Comparison of ENCODE assay signal across 15 cellular contexts in the genomic region with DNA sequence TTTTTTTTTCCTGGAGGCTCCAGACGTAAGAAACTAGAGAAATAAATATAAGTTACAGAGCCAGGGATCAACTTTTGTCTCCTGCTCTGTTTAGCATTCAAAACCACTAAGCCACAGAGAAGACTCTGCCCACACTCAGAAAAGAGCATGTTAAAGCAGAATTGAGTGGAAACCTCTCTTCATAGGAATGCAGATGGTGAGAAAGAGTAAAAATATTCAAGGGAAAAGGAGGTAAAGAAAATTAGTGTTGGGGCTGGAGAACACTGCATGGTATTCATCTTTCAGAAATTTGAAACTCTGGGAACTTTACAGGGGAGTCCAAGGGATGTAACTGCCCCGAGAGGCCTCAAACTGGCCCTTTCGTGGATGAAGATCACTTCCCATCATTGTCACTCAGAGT.
A peak's percentile ranks its signal among the peaks of the same experiment; 100 is the strongest.
DNase-seq lines count a peak whose midpoint lies in the region; ATAC-seq, FAIRE-seq and TF ChIP-seq lines count a peak whose summit lies in the region.
"Had no signal": no experiment of that assay in that cellular context is flagged by ENCODE, and none has a peak within 500 bp of the region (broad histone marks: within the 10 kb centered on the region; RNA-seq: fewer than 3 reads in every experiment).

No MANE protein-coding gene starts in this region.

- POLR2A ChIA-PET in PC-9 (lab: Charles Lee; ENCODE audit: unreplicated experiment) (no interaction called here), endothelial cell of umbilical vein (lab: Charles Lee) (no interaction called here)

- H3K36me3 ChIP-seq in PC-9 (ENCODE audit: low read depth) (no peaks in the 10 kb centered on the region), endothelial cell of umbilical vein (ENCODE audit: control insufficient read depth in 2 of 2, extremely low read depth in 1 of 2, insufficient read depth in 2 of 2, low read length in 2 of 2) (no peaks in the 10 kb centered on the region)
- H3K36me3 ChIP-seq: WERI-Rb-1 had no signal

- H3K4me2 ChIP-seq in PC-9, result no peak overlapping the region
- H3K4me2 ChIP-seq in endothelial cell of umbilical vein (ENCODE audit: insufficient read depth, low read length), result no peak overlapping the region

- intact Hi-C loops in PC-9 (cut with micrococcal nuclease; ENCODE audit: unreplicated experiment), result no loop called here
- intact Hi-C loops in endothelial cell of umbilical vein (cut with micrococcal nuclease), result no loop called here

- DNase-seq in AG08395 (ENCODE audit: low spot score), result peak; percentile 72
- DNase-seq in PC-9, result no peak
- DNase-seq in endothelial cell of umbilical vein (ENCODE audit: low read depth, low spot score), result no peak
- no peak for DNase-seq in NCI-H2227 (lab: John Stamatoyannopoulos, UW; ENCODE audit: unreplicated experiment)
- no peak for DNase-seq in NCI-H524 (lab: John Stamatoyannopoulos, UW)
- DNase-seq in occipital lobe (lab: John Stamatoyannopoulos, UW), result no peak
- DNase-seq: C1 segment of cervical spinal cord, mucosa of descending colon, NCI-H2029 treated with DMSO at 0.1 percent for 48 hours, RPMI8226, WERI-Rb-1 had no signal

- no peaks in the 10 kb centered on the region for H3K9me3 ChIP-seq in PC-9 (ENCODE audit: insufficient read depth, low read depth)
- no peaks in the 10 kb centered on the region for H3K9me3 ChIP-seq in endothelial cell of umbilical vein (replicated peaks; ENCODE audit: control insufficient read depth, insufficient read depth, low read length)
- H3K9me3 ChIP-seq: mucosa of descending colon had no signal

- BruUV-seq in PC-9 (replicated peaks; lab: Mats Ljungman, UMichigan) (no TSS peak), endothelial cell of umbilical vein (replicated peaks; lab: Mats Ljungman, UMichigan) (no TSS peak)

- 0 out of 2 replicates have a peak, but pooled peaks cover 3% of the 10 kb centered on the region for H3K4me1 ChIP-seq in PC-9 (replicated peaks; ENCODE audit: insufficient read depth)
- H3K4me1 ChIP-seq in endothelial cell of umbilical vein (ENCODE audit: control insufficient read depth, extremely low read depth, insufficient read depth, low read length), result peaks cover 3% of the 10 kb centered on the region

- H3K27ac ChIP-seq in PC-9 (0 out of 2 replicates have a peak overlapping the region, but pooled peaks have one; percentile 5), endothelial cell of umbilical vein (ENCODE audit: insufficient read depth, low read depth, low read length) (no peak overlapping the region)
- H3K27ac ChIP-seq: WERI-Rb-1 had no signal

- TF ChIP-seq CTCF in PC-9 (conservative IDR thresholded peaks at IDR 0.05) (no peak), endothelial cell of umbilical vein (IDR thresholded peaks at IDR 0.05; ENCODE audit: extremely low read depth in 1 of 2, insufficient read depth in 1 of 2, low read depth in 1 of 2, low read length in 2 of 2) (no peak), nephron (IDR thresholded peaks at IDR 0.05; ENCODE audit: unreplicated experiment in 3 of 3) (no peak)

- peak; percentile 47 for FAIRE-seq in endothelial cell of umbilical vein (lab: Jason Lieb, UNC)

- peaks cover 3% of the 10 kb centered on the region for H3K36me3 Mint-ChIP-seq in nephron (ENCODE audit: low read depth)

- no peak overlapping the region for H3K4me3 ChIP-seq in PC-9
- H3K4me3 ChIP-seq in endothelial cell of umbilical vein (replicated peaks in 1 of 3; ENCODE audit: insufficient read depth in 1 of 3, low read depth in 1 of 3, low read length in 3 of 3), result no peak overlapping the region
- H3K4me3 ChIP-seq: mucosa of descending colon had no signal

- H3K27me3 ChIP-seq in PC-9 (ENCODE audit: insufficient read depth, low read depth), result no peaks in the 10 kb centered on the region
- no peaks in the 10 kb centered on the region for H3K27me3 ChIP-seq in endothelial cell of umbilical vein (ENCODE audit: control insufficient read depth in 2 of 2, insufficient read depth in 2 of 2, low read length in 2 of 2)

- H3K4me1 Mint-ChIP-seq in nephron, result peaks cover 19% of the 10 kb centered on the region

- no peaks in the 10 kb centered on the region for H3K9me3 Mint-ChIP-seq in nephron
- H3K9me3 Mint-ChIP-seq: activated T-helper 2 cell treated with anti-CD3 and anti-CD28 coated beads, Interferon-gamma antibody, Interleukin-2, Interleukin-4, amounts not matched to agents 10 μg/mL and 5 μg/mL and 100 μg/mL, durations not matched to agents 14 hours and 24 hours and 36 hours; stimulated activated naive CD8-positive, alpha-beta T cell treated with anti-CD3 and anti-CD28 coated beads, Interleukin-15, Interleukin-2, amounts not matched to agents 100 ng/mL and 50 ng/mL, for 24 hours had no signal

- H3K9me1 ChIP-seq in endothelial cell of umbilical vein (replicated peaks; ENCODE audit: control insufficient read depth, extremely low read depth, insufficient read depth, low read length), result no peaks in the 10 kb centered on the region

- TF ChIP-seq POLR2A in endothelial cell of umbilical vein (IDR thresholded peaks at IDR 0.05; ENCODE audit: low read depth, low read length), result no peak

- H3K27ac Mint-ChIP-seq in nephron, result peak overlapping the region; percentile 48 to 67 (median 60)
- H3K27ac Mint-ChIP-seq: activated T-helper 2 cell treated with anti-CD3 and anti-CD28 coated beads, Interferon-gamma antibody, Interleukin-2, Interleukin-4, amounts not matched to agents 10 μg/mL and 5 μg/mL and 100 μg/mL, durations not matched to agents 14 hours and 24 hours and 36 hours; stimulated activated naive CD8-positive, alpha-beta T cell treated with anti-CD3 and anti-CD28 coated beads, Interleukin-15, Interleukin-2, amounts not matched to agents 100 ng/mL and 50 ng/mL, for 24 hours had no signal

- dilution Hi-C loops in endothelial cell of umbilical vein (cut with MboI; ENCODE audit: extremely low pct_ligation_motif_present, low sequenced_read_pairs), result no loop called here

- no peak overlapping the region for H3K4me3 Mint-ChIP-seq in nephron
- H3K4me3 Mint-ChIP-seq: stimulated activated naive CD8-positive, alpha-beta T cell treated with anti-CD3 and anti-CD28 coated beads, Interleukin-15, Interleukin-2, amounts not matched to agents 100 ng/mL and 50 ng/mL, for 24 hours had no signal

- no peaks in the 10 kb centered on the region for H3K27me3 Mint-ChIP-seq in nephron (ENCODE audit: low read depth)
- H3K27me3 Mint-ChIP-seq: stimulated activated naive CD8-positive, alpha-beta T cell treated with anti-CD3 and anti-CD28 coated beads, Interleukin-15, Interleukin-2, amounts not matched to agents 100 ng/mL and 50 ng/mL, for 24 hours had no signal

- no peak overlapping the region for H2AFZ ChIP-seq in PC-9
- no peak overlapping the region for H2AFZ ChIP-seq in endothelial cell of umbilical vein (ENCODE audit: low read depth, low read length)

- H3K9ac ChIP-seq in endothelial cell of umbilical vein (replicated peaks; ENCODE audit: extremely low read depth, insufficient read depth, low read length), result no peak overlapping the region

- no peaks in the 10 kb centered on the region for H3K79me2 ChIP-seq in PC-9 (ENCODE audit: low read depth)
- H3K79me2 ChIP-seq in endothelial cell of umbilical vein (ENCODE audit: control insufficient read depth, insufficient read depth, low read length), result no peaks in the 10 kb centered on the region

- H4K20me1 ChIP-seq in PC-9 (ENCODE audit: insufficient read depth) (no peaks in the 10 kb centered on the region), endothelial cell of umbilical vein (replicated peaks; ENCODE audit: control insufficient read depth, extremely low read depth, insufficient read depth, low read length) (no peaks in the 10 kb centered on the region)

- H3F3A ChIP-seq in PC-9 (ENCODE audit: insufficient read depth, low read depth), result no peaks in the 10 kb centered on the region

- CTCF ChIA-PET in PC-9 (lab: Charles Lee), result no interaction called here
- CTCF ChIA-PET in endothelial cell of umbilical vein (lab: Charles Lee), result interaction anchor here (1.0 kb wide), 1 partner anchor 117 kb away, joined by 5 read pairs; no protein-coding TSS in a partner anchor

- H3K9me2 ChIP-seq in PC-9 (ENCODE audit: insufficient read depth), result no peaks in the 10 kb centered on the region

- no peak for ATAC-seq in esophagus mucosa
- ATAC-seq: mucosa of descending colon had no signal

TF ChIP-seq in endothelial cell of umbilical vein, 7 proteins besides CTCF, POLR2A, EP300 and RAD21:
- no peak for TF ChIP-seq JUN (IDR thresholded peaks at IDR 0.05; ENCODE audit: borderline replicate concordance, insufficient read depth, insufficient read length, low read depth)
- no peak for TF ChIP-seq FOS (IDR thresholded peaks at IDR 0.05; ENCODE audit: borderline replicate concordance, insufficient read depth, low read length)
- TF ChIP-seq GATA2 (IDR thresholded peaks at IDR 0.05; ENCODE audit: insufficient read depth, insufficient read length, low read depth, low read length), result no peak
- no peak for TF ChIP-seq POLR2AphosphoS5 (IDR thresholded peaks at IDR 0.05; ENCODE audit: insufficient read depth, low read depth, low read length)
- no peak for TF ChIP-seq MYC (IDR thresholded peaks at IDR 0.05; ENCODE audit: low read depth, low read length)
- TF ChIP-seq EZH2 (IDR thresholded peaks at IDR 0.05; ENCODE audit: borderline replicate concordance, low read depth, low read length, severe bottlenecking), result no peak
- TF ChIP-seq, protein P1, sequence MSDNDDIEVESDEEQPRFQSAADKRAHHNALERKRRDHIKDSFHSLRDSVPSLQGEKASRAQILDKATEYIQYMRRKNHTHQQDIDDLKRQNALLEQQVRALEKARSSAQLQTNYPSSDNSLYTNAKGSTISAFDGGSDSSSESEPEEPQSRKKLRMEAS (IDR thresholded peaks at IDR 0.05; ENCODE audit: insufficient read depth, insufficient read length), result no peak
